Comparison of ENCODE assay signal across 10 cellular contexts in the genomic region with DNA sequence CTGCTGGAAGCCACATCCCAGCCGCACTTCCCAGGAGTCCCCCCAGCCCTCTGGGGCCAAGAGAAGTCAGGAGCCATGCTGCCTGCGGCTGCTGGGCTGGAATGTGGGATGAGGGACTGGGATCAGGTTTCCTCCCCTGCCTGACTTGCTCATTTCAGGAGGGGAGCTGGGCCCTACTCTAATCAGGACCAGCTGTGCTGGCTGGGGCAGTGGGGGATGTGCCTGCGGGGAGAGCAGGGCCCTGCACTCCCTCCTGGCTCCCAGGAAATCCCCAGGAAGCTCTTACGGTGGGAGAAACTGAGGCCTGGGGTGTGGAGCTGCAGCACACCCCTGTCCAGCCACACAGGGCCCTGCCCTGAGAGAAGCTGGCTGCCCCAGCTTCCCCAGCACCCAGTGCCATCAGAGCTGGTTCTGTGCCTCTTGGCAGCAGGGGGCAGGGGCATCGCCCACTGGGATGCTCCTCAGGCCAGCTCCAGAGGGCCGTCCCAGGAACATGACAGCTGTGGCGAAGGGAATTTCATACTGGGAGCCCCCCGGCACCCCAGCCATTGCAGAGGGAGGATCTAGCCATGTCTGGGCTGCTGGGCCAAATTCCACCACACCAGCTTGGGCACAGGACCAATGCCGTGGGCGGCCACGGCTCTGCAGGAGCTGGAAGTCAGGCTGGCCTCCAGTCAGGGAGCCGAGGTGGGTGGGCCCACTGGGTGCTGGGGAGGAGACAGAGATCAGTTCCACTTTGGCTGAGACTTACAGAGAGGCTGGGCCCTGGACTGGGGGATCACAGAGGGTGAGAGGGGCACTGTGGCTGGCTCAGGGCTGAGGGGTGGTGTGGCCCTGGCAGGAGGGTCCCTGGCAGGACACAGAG. TPM values are rescaled to one million over a fixed set of nuclear protein-coding genes. Genes with fewer than 3 reads are reported as not detected.
DNase-seq lines count a peak whose midpoint lies in the region; ATAC-seq and TF ChIP-seq lines count a peak whose summit lies in the region.
"Had no signal": no experiment of that assay in that cellular context is flagged by ENCODE, and none has a peak within 500 bp of the region (broad histone marks: within the 10 kb centered on the region; RNA-seq: fewer than 3 reads in every experiment).

No MANE protein-coding gene starts in this region.

- H3K4me1 ChIP-seq in NT2/D1 (ENCODE audit: insufficient read depth, insufficient read length) (peaks cover 33% of the 10 kb centered on the region), ovary (ENCODE audit: insufficient read depth) (peaks cover 11% of the 10 kb centered on the region)

- no peak for TF ChIP-seq POLR2A in ovary (IDR thresholded peaks at IDR 0.05)

- peak overlapping the region; percentile 71 for H3K9ac ChIP-seq in NT2/D1 (ENCODE audit: insufficient read length, low read depth)

- H3K9me3 ChIP-seq in NT2/D1 (ENCODE audit: insufficient read depth, low read length) (no peaks in the 10 kb centered on the region), ovary (no peaks in the 10 kb centered on the region)

- no peak for TF ChIP-seq EP300 in ovary (IDR thresholded peaks at IDR 0.05)

- 14 to 20% (median 16%) methylated on average over 10 to 12 of the region's 12 CpGs for WGBS in ovary, 3 donors

- intact Hi-C loops in ovary (cut with DNase I), result no loop called here

- ATAC-seq in GM18867 (IDR thresholded peaks at IDR 0.05; ENCODE audit: unreplicated experiment), result no peak
- no peak for ATAC-seq in HG03175 (IDR thresholded peaks at IDR 0.05; ENCODE audit: unreplicated experiment)

- H3K4me3 ChIP-seq in NT2/D1 (ENCODE audit: insufficient read length, low read depth) (no peak overlapping the region), fibroblast of pulmonary artery (replicated peaks; ENCODE audit: low read depth, low read length) (no peak overlapping the region), ovary (no peak overlapping the region)

- peak; percentile 21 for DNase-seq in DMS 273 treated with DMSO at 0.1 percent for 48 hours (lab: John Stamatoyannopoulos, UW)
- peak; percentile 91 for DNase-seq in NT2/D1 (ENCODE audit: low read depth, low spot score)
- peak; percentile 71 for DNase-seq in fibroblast of pulmonary artery (ENCODE audit: low read depth)
- peak; percentile 70 to 83 (median 78) for DNase-seq in ovary
- no peak for DNase-seq in AML-193 (lab: John Stamatoyannopoulos, UW)
- no peak for DNase-seq in 8988T
- DNase-seq: RPMI8226 had no signal

- TF ChIP-seq CTCF in fibroblast of pulmonary artery (IDR thresholded peaks at IDR 0.05; ENCODE audit: low read length, missing control alignments) (no peak), ovary (IDR thresholded peaks at IDR 0.05) (no peak)

- H3K36me3 ChIP-seq in NT2/D1 (ENCODE audit: insufficient read depth, insufficient read length, low read length) (no peaks in the 10 kb centered on the region), ovary (no peaks in the 10 kb centered on the region)

- H3K27me3 ChIP-seq in NT2/D1 (ENCODE audit: insufficient read depth, insufficient read length), result peaks cover 15% of the 10 kb centered on the region
- H3K27me3 ChIP-seq in ovary, result no peaks in the 10 kb centered on the region

- peak overlapping the region; percentile 25 to 51 for H3K27ac ChIP-seq in ovary

RNA-seq across cellular contexts. Expression of a gene that starts 21.3 kb away (rescaled TPM):
- total RNA-seq in ovary, result not detected
- polyA plus RNA-seq in ovary, result not detected
- polyA plus RNA-seq: adipose tissue had no signal

RNA-seq across cellular contexts. Expression of a gene that starts 58.9 kb away (rescaled TPM):
- 100 to 1,000 TPM in 4 of 7 donors, 10 to 100 TPM in 3; 63.5 to 135 (median 106) TPM for total RNA-seq in ovary
- 10 to 100 TPM; 43.5 to 74.9 TPM for polyA plus RNA-seq in ovary

RNA-seq across cellular contexts. Expression of a gene that starts 59.1 kb away (rescaled TPM):
- 10 to 100 TPM; 23.9 to 28.9 (median 26.4) TPM for total RNA-seq in ovary
- 10 to 100 TPM in 1 of 2 donors, 1 to 10 TPM in 1; 5.9 to 19.9 TPM for polyA plus RNA-seq in ovary

Comparison
In these comparisons a context has a peak if more than half of its experiments do, and no peak if none do; other contexts are left out.
1. DNase-seq: peak in DMS 273 treated with DMSO at 0.1 percent for 48 hours (single experiment), NT2/D1 (single experiment), fibroblast of pulmonary artery (single experiment) and ovary (5 of 5); none in AML-193 (0 of 2) and 8988T (single experiment).